29 cellular contexts compared by ENCODE assay signal in the genomic region with DNA sequence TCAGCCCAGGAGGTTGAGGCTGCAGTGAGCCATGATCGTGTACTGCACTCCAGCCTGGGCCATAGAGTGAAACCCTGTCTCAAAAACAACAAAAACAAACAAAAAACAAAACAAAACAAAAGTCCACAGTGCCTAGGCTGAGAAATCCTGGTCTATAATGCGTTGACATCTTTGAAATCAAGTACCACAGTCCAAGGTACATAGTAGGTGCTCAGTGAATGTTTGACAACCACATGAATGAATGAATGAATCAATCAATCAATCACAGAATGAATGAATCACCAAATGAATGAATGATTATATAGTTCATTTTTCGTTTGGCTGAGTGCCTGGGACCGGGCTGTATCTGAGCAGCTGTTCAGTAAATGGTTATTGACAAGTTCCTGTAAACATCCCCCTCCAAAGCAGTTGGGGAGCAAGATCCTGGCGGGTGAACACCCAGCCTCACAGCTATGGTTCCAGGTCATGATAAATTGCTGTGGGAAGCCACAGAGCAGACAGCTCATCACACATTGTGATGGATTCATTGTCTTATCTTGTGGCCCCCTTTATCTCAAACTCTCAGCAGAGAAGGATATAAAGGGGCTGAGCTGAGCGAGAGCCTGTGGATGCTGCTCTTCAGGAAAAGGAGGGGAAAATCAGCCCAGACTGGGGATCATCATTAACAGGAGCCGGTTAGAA.
"Had no signal": no experiment of that assay in that cellular context is flagged by ENCODE, and none has a peak within 500 bp of the region (broad histone marks: within the 10 kb centered on the region; RNA-seq: fewer than 3 reads in every experiment).

No MANE protein-coding gene starts in this region.

- H3K4me3 ChIP-seq: adrenal gland, ascending aorta, gastroesophageal sphincter, upper lobe of left lung, vagina had no signal

- H3K27ac Mint-ChIP-seq: activated naive CD8-positive, alpha-beta T cell; effector memory CD8-positive, alpha-beta T cell; nephron progenitor cell; stimulated activated effector memory CD8-positive, alpha-beta T cell treated with anti-CD3 and anti-CD28 coated beads, Interleukin-12 subunit alpha, Interleukin-12 subunit beta, amount 100 ng/mL, for 72 hours; stimulated activated naive CD8-positive, alpha-beta T cell treated with anti-CD3 and anti-CD28 coated beads, Interleukin-15, Interleukin-2, amounts not matched to agents 100 ng/mL and 50 ng/mL, for 24 hours had no signal

- H3K27ac ChIP-seq: adrenal gland, ascending aorta, brain microvascular endothelial cell, gastroesophageal sphincter, neutrophil, upper lobe of left lung, vagina, VCaP had no signal

- DNase-seq: activated CD4-positive, alpha-beta T cell treated with anti-CD3 and anti-CD28 coated beads for 4 hours; activated CD4-positive, alpha-beta T cell treated with anti-CD3 and anti-CD28 coated beads, Interleukin-2, amount 50 U/mL, for 4 hours; activated effector memory CD4-positive, alpha-beta T cell treated with Interleukin-2 at 50 U/mL for 16 hours; activated naive CD4-positive, alpha-beta T cell treated with Interleukin-2 at 50 U/mL for 16 hours; adrenal gland; brain microvascular endothelial cell; cortex of kidney; effector memory CD8-positive, alpha-beta T cell; hippocampal formation; left cardiac atrium; left ventricle myocardium superior; naive B cell; nephron progenitor cell; small intestine; stimulated activated CD4-positive, alpha-beta T cell treated with anti-CD3 and anti-CD28 coated beads, Interleukin-4, amount 100 ng/mL, for 24 hours; substantia nigra; T-helper 2 cell; upper lobe of left lung had no signal

- H3K27me3 ChIP-seq: adrenal gland, ascending aorta, brain microvascular endothelial cell, upper lobe of left lung, vagina had no signal

- H3K4me1 Mint-ChIP-seq: nephron progenitor cell; stimulated activated effector memory CD8-positive, alpha-beta T cell treated with anti-CD3 and anti-CD28 coated beads, Interleukin-12 subunit alpha, Interleukin-12 subunit beta, amount 100 ng/mL, for 72 hours had no signal

- H3K36me3 Mint-ChIP-seq: activated naive CD8-positive, alpha-beta T cell; naive B cell; stimulated activated effector memory CD8-positive, alpha-beta T cell treated with anti-CD3 and anti-CD28 coated beads, Interleukin-12 subunit alpha, Interleukin-12 subunit beta, amount 100 ng/mL, for 72 hours had no signal

- ATAC-seq: effector memory CD8-positive, alpha-beta T cell; gastroesophageal sphincter; left cardiac atrium; left ventricle myocardium superior; sciatic nerve; stimulated activated effector memory CD8-positive, alpha-beta T cell treated with anti-CD3 and anti-CD28 coated beads, Interleukin-12 subunit alpha, Interleukin-12 subunit beta, amount 100 ng/mL, for 72 hours had no signal

- FAIRE-seq: endothelial cell of umbilical vein, keratinocyte, small intestine had no signal

- H3K36me3 ChIP-seq: adrenal gland, ascending aorta, brain microvascular endothelial cell, gastroesophageal sphincter, neutrophil, upper lobe of left lung, vagina had no signal

- H3K9me3 ChIP-seq: adrenal gland, ascending aorta, gastroesophageal sphincter, neutrophil, upper lobe of left lung, vagina had no signal

- H3K4me1 ChIP-seq: adrenal gland, ascending aorta, gastroesophageal sphincter, upper lobe of left lung, vagina had no signal

- H3K9me3 Mint-ChIP-seq: effector memory CD8-positive, alpha-beta T cell; naive B cell; nephron progenitor cell; stimulated activated effector memory CD8-positive, alpha-beta T cell treated with anti-CD3 and anti-CD28 coated beads, Interleukin-12 subunit alpha, Interleukin-12 subunit beta, amount 100 ng/mL, for 72 hours; stimulated activated naive CD8-positive, alpha-beta T cell treated with anti-CD3 and anti-CD28 coated beads, Interleukin-15, Interleukin-2, amounts not matched to agents 100 ng/mL and 50 ng/mL, for 24 hours had no signal

- H3K4me3 Mint-ChIP-seq: activated naive CD8-positive, alpha-beta T cell; effector memory CD8-positive, alpha-beta T cell; naive B cell; nephron progenitor cell; stimulated activated effector memory CD8-positive, alpha-beta T cell treated with anti-CD3 and anti-CD28 coated beads, Interleukin-12 subunit alpha, Interleukin-12 subunit beta, amount 100 ng/mL, for 72 hours; stimulated activated naive CD8-positive, alpha-beta T cell treated with anti-CD3 and anti-CD28 coated beads, Interleukin-15, Interleukin-2, amounts not matched to agents 100 ng/mL and 50 ng/mL, for 24 hours had no signal
